In genomic region chr12:103840881-103841689, GRCh38 we compare ENCODE assay signal across 1 cellular context.
TF ChIP-seq lines count a peak whose summit lies in the region.

Gene NT5DC3 (minus strand): TSS chr12:103841234. CDS start chr12:103841156, 78 bp downstream.

TF ChIP-seq in K562, 482 proteins besides CTCF, POLR2A, EP300 and RAD21 (continued from another document):
- TF ChIP-seq, protein P1, sequence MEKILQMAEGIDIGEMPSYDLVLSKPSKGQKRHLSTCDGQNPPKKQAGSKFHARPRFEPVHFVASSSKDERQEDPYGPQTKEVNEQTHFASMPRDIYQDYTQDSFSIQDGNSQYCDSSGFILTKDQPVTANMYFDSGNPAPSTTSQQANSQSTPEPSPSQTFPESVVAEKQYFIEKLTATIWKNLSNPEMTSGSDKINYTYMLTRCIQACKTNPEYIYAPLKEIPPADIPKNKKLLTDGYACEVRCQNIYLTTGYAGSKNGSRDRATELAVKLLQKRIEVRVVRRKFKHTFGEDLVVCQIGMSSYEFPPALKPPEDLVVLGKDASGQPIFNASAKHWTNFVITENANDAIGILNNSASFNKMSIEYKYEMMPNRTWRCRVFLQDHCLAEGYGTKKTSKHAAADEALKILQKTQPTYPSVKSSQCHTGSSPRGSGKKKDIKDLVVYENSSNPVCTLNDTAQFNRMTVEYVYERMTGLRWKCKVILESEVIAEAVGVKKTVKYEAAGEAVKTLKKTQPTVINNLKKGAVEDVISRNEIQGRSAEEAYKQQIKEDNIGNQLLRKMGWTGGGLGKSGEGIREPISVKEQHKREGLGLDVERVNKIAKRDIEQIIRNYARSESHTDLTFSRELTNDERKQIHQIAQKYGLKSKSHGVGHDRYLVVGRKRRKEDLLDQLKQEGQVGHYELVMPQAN (IDR thresholded peaks at IDR 0.05; ENCODE audit: borderline replicate concordance) = 0 out of 2 replicates have a peak, but pooled peaks have one; percentile 37
- TF ChIP-seq FOXP1 (CRISPR knock-in tag; IDR thresholded peaks at IDR 0.05) (peak; percentile 86), FOXM1 (IDR thresholded peaks at IDR 0.05; ENCODE audit: low read depth) (no peak), FOXM1 (CRISPR knock-in tag; IDR thresholded peaks at IDR 0.05; ENCODE audit: low read depth) (0 out of 2 replicates have a peak, but pooled peaks have one; percentile 44), ZNF134 (CRISPR knock-in tag; conservative IDR thresholded peaks at IDR 0.05) (0 out of 2 replicates have a peak, but pooled peaks have one; percentile 35), JUN (IDR thresholded peaks at IDR 0.05; ENCODE audit: borderline replicate concordance, low read depth, low read length) (peak; percentile 34; the same call in 1 of the 2 replicates), JUN (CRISPR knock-in tag; IDR thresholded peaks at IDR 0.05; ENCODE audit: borderline replicate concordance) (no peak), CREB3L1 (IDR thresholded peaks at IDR 0.05; ENCODE audit: borderline replicate concordance, low read depth) (peak; percentile 80; the same call in 1 of the 2 replicates), TFAP4 (CRISPR knock-in tag; IDR thresholded peaks at IDR 0.05; ENCODE audit: borderline replicate concordance) (peak; percentile 84), E2F6 (IDR thresholded peaks at IDR 0.05; ENCODE audit: borderline replicate concordance in 1 of 2, extremely low read depth in 1 of 2, insufficient read depth in 1 of 2, insufficient read length in 1 of 2, low read depth in 1 of 2, low read length in 1 of 2, poor library complexity in 1 of 2, severe bottlenecking in 1 of 2) (peak; percentile 81 to 96), ZNF592 (IDR thresholded peaks at IDR 0.05) (0 out of 2 replicates have a peak, but pooled peaks have one; percentile 56), U2AF1 (optimal IDR thresholded peaks at IDR 0.05; ENCODE audit: low read depth, low read length) (no peak), NR4A1 (CRISPR knock-in tag; IDR thresholded peaks at IDR 0.05) (no peak), NR4A1 (tag; IDR thresholded peaks at IDR 0.05) (peak; percentile 62; the same call in 1 of the 2 replicates)
- TF ChIP-seq, protein P2, sequence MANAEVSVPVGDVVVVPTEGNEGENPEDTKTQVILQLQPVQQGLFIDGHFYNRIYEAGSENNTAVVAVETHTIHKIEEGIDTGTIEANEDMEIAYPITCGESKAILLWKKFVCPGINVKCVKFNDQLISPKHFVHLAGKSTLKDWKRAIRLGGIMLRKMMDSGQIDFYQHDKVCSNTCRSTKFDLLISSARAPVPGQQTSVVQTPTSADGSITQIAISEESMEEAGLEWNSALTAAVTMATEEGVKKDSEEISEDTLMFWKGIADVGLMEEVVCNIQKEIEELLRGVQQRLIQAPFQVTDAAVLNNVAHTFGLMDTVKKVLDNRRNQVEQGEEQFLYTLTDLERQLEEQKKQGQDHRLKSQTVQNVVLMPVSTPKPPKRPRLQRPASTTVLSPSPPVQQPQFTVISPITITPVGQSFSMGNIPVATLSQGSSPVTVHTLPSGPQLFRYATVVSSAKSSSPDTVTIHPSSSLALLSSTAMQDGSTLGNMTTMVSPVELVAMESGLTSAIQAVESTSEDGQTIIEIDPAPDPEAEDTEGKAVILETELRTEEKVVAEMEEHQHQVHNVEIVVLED (CRISPR knock-in tag; IDR thresholded peaks at IDR 0.05) = peak; percentile 64
